Comparison of ENCODE assay signal across 24 cellular contexts in genomic region chr7:107461938-107462533, GRCh38. TPM values are rescaled to one million over a fixed set of nuclear protein-coding genes. Genes with fewer than 3 reads are reported as not detected.
DNase-seq lines count a peak whose midpoint lies in the region; ATAC-seq and TF ChIP-seq lines count a peak whose summit lies in the region.
"Had no signal": no experiment of that assay in that cellular context is flagged by ENCODE, and none has a peak within 500 bp of the region (broad histone marks: within the 10 kb centered on the region; RNA-seq: fewer than 3 reads in every experiment).

No MANE protein-coding gene starts in this region.

- intact Hi-C loops in heart left ventricle (cut with DNase I) = loop anchor here (2.0 to 10.0 kb wide), 16 partner anchors 103 to 415 kb away; partner anchors contain the start of genes CBLL1 (in 4 of the 10), BCAP29 (in 1 of the 10), COG5 (in 1 of the 10) and DUS4L (in 1 of the 10)

- WGBS in heart left ventricle, 4 donors = 41 to 54% (median 47%) methylated on average over 2 of the region's 2 CpGs

- H3K4me1 Mint-ChIP-seq in nephron progenitor cell = no peaks in the 10 kb centered on the region

- H3K9me3 Mint-ChIP-seq in nephron progenitor cell = peaks cover 2% of the 10 kb centered on the region
- H3K9me3 Mint-ChIP-seq: CD4-positive, alpha-beta memory T cell had no signal

- H3K36me3 ChIP-seq in heart left ventricle = peaks cover 0 to 21% (median 8%) of the 10 kb centered on the region in 9 donors

- H3K4me3 ChIP-seq in heart left ventricle = no peak overlapping the region
- H3K4me3 ChIP-seq: A549, BLaER1 had no signal

- peaks cover 0 to 5% (median 0%) of the 10 kb centered on the region in 12 donors for H3K9me3 ChIP-seq in heart left ventricle
- H3K9me3 ChIP-seq: A549, SK-N-SH had no signal

- peaks cover 0 to 25% (median 1%) of the 10 kb centered on the region in 12 donors for H3K4me1 ChIP-seq in heart left ventricle
- H3K4me1 ChIP-seq: A549, BLaER1 had no signal

- peak overlapping the region in 10 of 12 donors; percentile 8 to 52 (median 36) for H3K27ac ChIP-seq in heart left ventricle
- H3K27ac ChIP-seq: A549, BLaER1 had no signal

- peak; percentile 24 for DNase-seq in Ammon's horn (ENCODE audit: low spot score)
- DNase-seq in SK-MEL-5 (ENCODE audit: low read depth, low spot score) = peak; percentile 49
- DNase-seq in heart left ventricle = no peak
- no peak for DNase-seq in nephron progenitor cell
- DNase-seq in T-helper 9 cell = no peak
- no peak for DNase-seq in GM19240 (ENCODE audit: insufficient read length, low spot score)
- no peak for DNase-seq in NCI-H2196 (lab: John Stamatoyannopoulos, UW; ENCODE audit: unreplicated experiment)
- DNase-seq: Calu3; CD4-positive, alpha-beta memory T cell; DMS53; EL; HCEC 1CT; KBM-7; NCI-H1105 treated with DMSO at 0.1 percent for 48 hours; NCI-H1694; NCI-H2081 treated with DMSO at 0.1 percent for 48 hours; NCI-H2227 treated with DMSO at 0.1 percent for 48 hours; NCI-H510A treated with DMSO at 0.1 percent for 48 hours; NCI-H774; SHP77; SK-N-SH had no signal

- no peaks in the 10 kb centered on the region for H3K27me3 Mint-ChIP-seq in nephron progenitor cell (ENCODE audit: low read depth, poor library complexity)
- H3K27me3 Mint-ChIP-seq: CD4-positive, alpha-beta memory T cell had no signal

- peak overlapping the region; percentile 55 for H3K27ac Mint-ChIP-seq in nephron progenitor cell

- TF ChIP-seq CTCF in heart left ventricle (IDR thresholded peaks at IDR 0.05) (no peak), nephron progenitor cell (IDR thresholded peaks at IDR 0.05) (no peak)

- H3K36me3 Mint-ChIP-seq in nephron progenitor cell (ENCODE audit: low read depth) = peaks cover 21% of the 10 kb centered on the region

- no peaks in the 10 kb centered on the region for H3K27me3 ChIP-seq in heart left ventricle
- H3K27me3 ChIP-seq: BLaER1 had no signal

- H3K4me3 Mint-ChIP-seq in nephron progenitor cell = no peak overlapping the region
- H3K4me3 Mint-ChIP-seq: CD4-positive, alpha-beta memory T cell had no signal

- in situ Hi-C loops in SK-MEL-5 (cut with HindIII; ENCODE audit: low pct_unique_long_range_greater_than_20kb, low sequenced_read_pairs) = loop anchor here (10.0 kb wide), 2 partner anchors 97 to 413 kb away; no protein-coding TSS in a partner anchor

- peak in 3 of 4 donors; percentile 56 to 65 (median 59) for ATAC-seq in heart left ventricle

- TF ChIP-seq POLR2A in heart left ventricle (IDR thresholded peaks at IDR 0.05) = no peak

RNA-seq across cellular contexts. Expression of gene GPR22, which starts 7.8 kb away (rescaled TPM):
- not detected in 2 replicates for total RNA-seq in SK-MEL-5 (2014; rRNA removed; shearing (Covaris generic))
- not detected in 2 replicates for polyA plus RNA-seq in SK-MEL-5 (2015; cell fraction: cytosol; rRNA removed)
- polyA plus RNA-seq in SK-MEL-5 (2015; cell fraction: nucleus; rRNA removed) = not detected in 2 replicates
- total RNA-seq in heart left ventricle = 10 to 100 TPM in 8 of 9 donors, 1 to 10 TPM in 1; 7.0 to 59.8 (median 41.9) TPM
- 10 to 100 TPM in 1 of 2 donors, 1 to 10 TPM in 1; 9.0 to 33.5 TPM for polyA plus RNA-seq in heart left ventricle
- total RNA-seq: Calu3; CD4-positive, alpha-beta memory T cell; OCI-LY7 had no signal
- polyA plus RNA-seq: A549 had no signal

Comparison
In these comparisons a context has a peak if more than half of its experiments do, and no peak if none do; other contexts are left out.
1. DNase-seq: peak in Ammon's horn (single experiment) and SK-MEL-5 (single experiment); none in heart left ventricle (0 of 5), nephron progenitor cell (single experiment), T-helper 9 cell (single experiment), GM19240 (single experiment) and NCI-H2196 (single experiment).